ENCODE assay signal across 1 cellular context in genomic region chr7:98000356-98000755, GRCh38.
A peak's percentile ranks its signal among the peaks of the same experiment; 100 is the strongest.
TF ChIP-seq lines count a peak whose summit lies in the region.

No MANE protein-coding gene starts in this region.

TF ChIP-seq in K562, 482 proteins besides CTCF, POLR2A, EP300 and RAD21 (continued from another document):
- TF ChIP-seq E2F6 (IDR thresholded peaks at IDR 0.05; ENCODE audit: borderline replicate concordance in 1 of 2, extremely low read depth in 1 of 2, insufficient read depth in 1 of 2, insufficient read length in 1 of 2, low read depth in 1 of 2, low read length in 1 of 2, poor library complexity in 1 of 2, severe bottlenecking in 1 of 2) = peak in 1 of 2 experiments; percentile 47
- no peak for TF ChIP-seq ILF3 (IDR thresholded peaks at IDR 0.05; ENCODE audit: borderline replicate concordance)
- TF ChIP-seq PHF20 (IDR thresholded peaks at IDR 0.05; ENCODE audit: partially characterized antibody) = no peak
- 0 out of 4 replicates have a peak, but pooled peaks of 1 of the 2 experiments have one; percentile 25 for TF ChIP-seq MNT (conservative IDR thresholded peaks at IDR 0.05)
- TF ChIP-seq, protein P1, sequence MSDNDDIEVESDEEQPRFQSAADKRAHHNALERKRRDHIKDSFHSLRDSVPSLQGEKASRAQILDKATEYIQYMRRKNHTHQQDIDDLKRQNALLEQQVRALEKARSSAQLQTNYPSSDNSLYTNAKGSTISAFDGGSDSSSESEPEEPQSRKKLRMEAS (CRISPR knock-in tag; IDR thresholded peaks at IDR 0.05) = peak; percentile 36; the same call in 1 of the 2 replicates
- TF ChIP-seq BHLHE40 (IDR thresholded peaks at IDR 0.05; ENCODE audit: low read length) = peak; percentile 58
